9 cellular contexts compared by ENCODE assay signal in the genomic region with DNA sequence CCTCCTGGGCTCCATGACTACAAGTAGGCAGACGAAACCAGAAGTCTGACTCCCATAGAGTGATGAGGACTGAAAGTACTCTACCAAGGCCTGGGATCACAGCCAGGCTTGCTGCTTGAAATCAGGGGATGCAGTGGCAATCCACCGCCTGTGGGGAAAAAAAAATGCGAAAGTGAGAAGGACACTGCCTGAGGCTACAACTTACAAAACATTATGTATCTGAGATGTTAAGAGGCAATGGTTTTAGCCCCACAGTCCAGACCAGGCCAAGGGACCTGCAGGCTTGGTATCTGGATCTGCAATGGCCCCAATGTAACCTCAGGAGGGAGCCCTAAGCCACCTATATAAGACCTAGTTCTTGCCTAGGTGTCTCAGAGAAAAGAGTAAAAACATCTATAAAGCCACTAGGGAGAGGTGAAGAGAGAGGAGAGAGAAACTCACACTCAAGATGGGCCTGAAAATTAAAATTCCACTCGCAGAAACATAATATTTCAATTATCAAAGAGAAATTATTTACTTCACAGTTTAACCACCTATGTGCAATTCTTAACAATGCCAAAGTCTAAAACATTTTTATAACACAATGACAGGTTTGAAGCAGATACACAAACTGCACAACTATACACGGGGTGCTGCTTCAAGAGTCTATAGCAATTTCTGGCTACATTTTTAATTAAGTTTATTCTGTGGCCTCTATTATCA. TPM values are rescaled to one million over a fixed set of nuclear protein-coding genes. Genes with fewer than 3 reads are reported as not detected.
DNase-seq lines count a peak whose midpoint lies in the region; ATAC-seq and TF ChIP-seq lines count a peak whose summit lies in the region.
"Had no signal": no experiment of that assay in that cellular context is flagged by ENCODE, and none has a peak within 500 bp of the region (broad histone marks: within the 10 kb centered on the region; RNA-seq: fewer than 3 reads in every experiment).

No MANE protein-coding gene starts in this region.

- ATAC-seq in GM18508 (IDR thresholded peaks at IDR 0.05; ENCODE audit: insufficient read depth, unreplicated experiment) = peak; percentile 57
- peak; percentile 97 for ATAC-seq in HG02885 (IDR thresholded peaks at IDR 0.05; ENCODE audit: poor library complexity, unreplicated experiment)
- ATAC-seq in naive thymus-derived CD8-positive, alpha-beta T cell = peak; percentile 80 to 84

- DNase-seq in BJ (ENCODE audit: low read depth) (peak; percentile 28), NCI-H1436 treated with DMSO at 0.1 percent for 48 hours (lab: John Stamatoyannopoulos, UW) (peak; percentile 29), UCSD-AML1 (lab: John Stamatoyannopoulos, UW; ENCODE audit: unreplicated experiment) (peak; percentile 26), erythroblast (lab: John Stamatoyannopoulos, UW) (peak; percentile 68 to 71), amniotic stem cell (lab: John Stamatoyannopoulos, UW) (no peak)
- peak in 8 of 10 donors; percentile 9 to 65 (median 22) for DNase-seq in naive thymus-derived CD8-positive, alpha-beta T cell

- H3K4me3 ChIP-seq in BJ (ENCODE audit: low read depth, low read length) = no peak overlapping the region
- H3K4me3 ChIP-seq: SJSA1 had no signal

- peak overlapping the region in 2 of 10 donors; percentile 14 to 35 for H3K27ac Mint-ChIP-seq in naive thymus-derived CD8-positive, alpha-beta T cell

- peaks cover 0 to 4% (median 0%) of the 10 kb centered on the region in 4 donors for H3K4me1 Mint-ChIP-seq in naive thymus-derived CD8-positive, alpha-beta T cell

- peaks cover 0 to 5% (median 0%) of the 10 kb centered on the region in 9 donors for H3K9me3 Mint-ChIP-seq in naive thymus-derived CD8-positive, alpha-beta T cell

- H3K27me3 Mint-ChIP-seq in naive thymus-derived CD8-positive, alpha-beta T cell = no peaks in the 10 kb centered on the region

- H3K27me3 ChIP-seq in BJ (ENCODE audit: control insufficient read depth, insufficient read depth, low read length) = no peaks in the 10 kb centered on the region
- H3K27me3 ChIP-seq: SJSA1 had no signal

- POLR2A ChIA-PET in BJ (lab: Charles Lee) = no interaction called here
- POLR2A ChIA-PET in naive thymus-derived CD8-positive, alpha-beta T cell (lab: Charles Lee) = no interaction called here

- peaks cover 0 to 4% (median 3%) of the 10 kb centered on the region in 3 donors for H3K36me3 Mint-ChIP-seq in naive thymus-derived CD8-positive, alpha-beta T cell

- TF ChIP-seq POLR2A in erythroblast (IDR thresholded peaks at IDR 0.05; ENCODE audit: low read length) = no peak

- TF ChIP-seq CTCF in BJ (IDR thresholded peaks at IDR 0.05; ENCODE audit: insufficient read depth, low read depth, low read length) = peak; percentile 52

- no peak overlapping the region for H3K4me3 Mint-ChIP-seq in naive thymus-derived CD8-positive, alpha-beta T cell

- no peaks in the 10 kb centered on the region for H3K36me3 ChIP-seq in BJ (ENCODE audit: control insufficient read depth, insufficient read depth, low read length)
- H3K36me3 ChIP-seq: SJSA1 had no signal

- CTCF ChIA-PET in BJ (lab: Yijun Ruan, JAX) = interaction anchor here (0.5 kb wide), 1 partner anchor 1030 kb away, joined by 3 read pairs; no protein-coding TSS in a partner anchor

RNA-seq across cellular contexts. Expression of a gene that starts 13.9 kb away (rescaled TPM):
- polyA plus RNA-seq in BJ (2011; rRNA removed) = 33.2 and 35.2 TPM in 2 replicates
- polyA minus RNA-seq in BJ (2011; rRNA and poly(A)+ RNA removed) = 14.6 and 29.2 TPM in 2 replicates
- 1 to 10 TPM; 8.9 to 9.5 TPM for total RNA-seq in naive thymus-derived CD8-positive, alpha-beta T cell
- polyA plus RNA-seq in naive thymus-derived CD8-positive, alpha-beta T cell = 10 to 100 TPM in 2 of 3 donors, 1 to 10 TPM in 1; 9.6 to 18.9 (median 10.8) TPM
